In the genomic region with DNA sequence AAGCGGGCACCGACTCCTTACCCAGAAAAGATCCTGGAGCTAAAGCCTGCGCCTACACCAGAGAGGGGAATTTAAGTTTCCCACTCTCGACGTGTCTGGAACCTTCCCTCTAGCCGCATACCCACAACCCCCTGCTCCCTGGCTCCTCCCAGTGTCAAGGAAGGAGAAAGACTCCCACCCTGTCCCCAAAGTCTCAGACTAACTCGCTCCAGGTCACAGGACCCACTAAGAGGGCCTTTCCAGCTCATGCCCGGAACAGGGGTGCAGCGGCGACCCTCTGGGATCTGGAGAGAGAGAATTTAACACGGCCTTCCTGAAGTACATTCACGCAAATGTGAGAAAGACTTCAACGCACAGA, we compare ENCODE assay signal across 10 cellular contexts. TPM values are rescaled to one million over a fixed set of nuclear protein-coding genes. Genes with fewer than 3 reads are reported as not detected.
DNase-seq lines count a peak whose midpoint lies in the region; ATAC-seq and TF ChIP-seq lines count a peak whose summit lies in the region.
"Had no signal": no experiment of that assay in that cellular context is flagged by ENCODE, and none has a peak within 500 bp of the region (broad histone marks: within the 10 kb centered on the region; RNA-seq: fewer than 3 reads in every experiment).

No MANE protein-coding gene starts in this region.

- H3K27ac Mint-ChIP-seq in progenitor cell of endocrine pancreas: peak overlapping the region; percentile 45

- no peaks in the 10 kb centered on the region for H3K36me3 ChIP-seq in heart left ventricle
- H3K36me3 ChIP-seq: tibial nerve had no signal

- peak in 3 of 4 donors; percentile 21 to 55 (median 48) for ATAC-seq in heart left ventricle
- ATAC-seq in HG02759 (IDR thresholded peaks at IDR 0.05; ENCODE audit: unreplicated experiment): no peak

- H3K4me3 ChIP-seq in GM12864 (ENCODE audit: low read depth, low read length) (peak overlapping the region; percentile 7; the same call in 1 of the 2 replicates), heart left ventricle (peak overlapping the region in 11 of 12 donors; percentile 12 to 66 (median 46))

- H3K4me1 ChIP-seq in heart left ventricle: peaks cover 0 to 55% (median 37%) of the 10 kb centered on the region in 12 donors

- no peaks in the 10 kb centered on the region for H3K9me3 ChIP-seq in heart left ventricle
- H3K9me3 ChIP-seq: tibial nerve had no signal

- H3K4me1 Mint-ChIP-seq in progenitor cell of endocrine pancreas (ENCODE audit: low read depth): peaks cover 14% of the 10 kb centered on the region

- DNase-seq in GM12864 (ENCODE audit: low read depth) (no peak), SK-N-DZ (ENCODE audit: low spot score) (peak; percentile 42), heart left ventricle (peak in 1 of 5 donors; percentile 21), progenitor cell of endocrine pancreas (ENCODE audit: low spot score, unreplicated experiment) (no peak), KG1 (lab: John Stamatoyannopoulos, UW) (no peak), kidney glomerular epithelial cell (lab: John Stamatoyannopoulos, UW) (no peak), SHP77 (lab: John Stamatoyannopoulos, UW) (no peak)

- no peaks in the 10 kb centered on the region for H3K36me3 Mint-ChIP-seq in progenitor cell of endocrine pancreas (ENCODE audit: insufficient read depth)

- peak overlapping the region; percentile 58 for H3K4me3 Mint-ChIP-seq in progenitor cell of endocrine pancreas (ENCODE audit: low read depth)

- intact Hi-C loops in heart left ventricle (cut with DNase I): loop anchor here in 1 of 10 donors (10.0 kb wide), 1 partner anchor 237 kb away; no protein-coding TSS in a partner anchor

- peaks cover 73 to 100% (median 97%) of the 10 kb centered on the region in 9 donors for H3K27me3 ChIP-seq in heart left ventricle

- peaks cover 94% of the 10 kb centered on the region for H3K27me3 Mint-ChIP-seq in progenitor cell of endocrine pancreas

- 1 to 9% (median 4%) methylated on average over 9 to 13 of the region's 13 CpGs for WGBS in heart left ventricle, 4 donors

- no peak for TF ChIP-seq POLR2A in heart left ventricle (IDR thresholded peaks at IDR 0.05)

- no peaks in the 10 kb centered on the region for H3K9me3 Mint-ChIP-seq in progenitor cell of endocrine pancreas (ENCODE audit: low read depth)

- TF ChIP-seq CTCF in GM12864 (IDR thresholded peaks at IDR 0.05; ENCODE audit: low read depth, low read length, missing control alignments): no peak
- TF ChIP-seq CTCF in heart left ventricle (IDR thresholded peaks at IDR 0.05): no peak
- no peak for TF ChIP-seq CTCF in progenitor cell of endocrine pancreas (IDR thresholded peaks at IDR 0.05; ENCODE audit: unreplicated experiment)

- H3K27ac ChIP-seq in heart left ventricle: peak overlapping the region in 1 of 12 donors; percentile 13

RNA-seq across cellular contexts. Expression of a gene that starts 3.9 kb away (rescaled TPM):
- polyA plus RNA-seq in SK-N-DZ (2014; cell fraction: cytosol; rRNA removed): not detected in 2 replicates
- not detected in 2 replicates for polyA plus RNA-seq in SK-N-DZ (2014; cell fraction: nucleus; rRNA removed)
- total RNA-seq in heart left ventricle (not detected), progenitor cell of endocrine pancreas (not detected in 2 replicates)
- polyA plus RNA-seq in heart left ventricle: not detected
- total RNA-seq: glomerular endothelial cell, tibial nerve had no signal

RNA-seq across cellular contexts. Expression of a gene that starts 23.7 kb away (rescaled TPM):
- polyA plus RNA-seq in SK-N-DZ (2014; cell fraction: cytosol; rRNA removed): 33.5 and 35.3 TPM in 2 replicates
- 47.3 and 52.6 TPM in 2 replicates for polyA plus RNA-seq in SK-N-DZ (2014; cell fraction: nucleus; rRNA removed)
- total RNA-seq in heart left ventricle: 10 to 100 TPM; 15.2 to 31.2 (median 25.2) TPM
- polyA plus RNA-seq in heart left ventricle: 10 to 100 TPM in 1 of 2 donors, 1 to 10 TPM in 1; 8.8 to 19.4 TPM
- 24.8 and 25.9 TPM in 2 replicates for total RNA-seq in progenitor cell of endocrine pancreas
